ENCODE assay signal across 11 cellular contexts in the genomic region with DNA sequence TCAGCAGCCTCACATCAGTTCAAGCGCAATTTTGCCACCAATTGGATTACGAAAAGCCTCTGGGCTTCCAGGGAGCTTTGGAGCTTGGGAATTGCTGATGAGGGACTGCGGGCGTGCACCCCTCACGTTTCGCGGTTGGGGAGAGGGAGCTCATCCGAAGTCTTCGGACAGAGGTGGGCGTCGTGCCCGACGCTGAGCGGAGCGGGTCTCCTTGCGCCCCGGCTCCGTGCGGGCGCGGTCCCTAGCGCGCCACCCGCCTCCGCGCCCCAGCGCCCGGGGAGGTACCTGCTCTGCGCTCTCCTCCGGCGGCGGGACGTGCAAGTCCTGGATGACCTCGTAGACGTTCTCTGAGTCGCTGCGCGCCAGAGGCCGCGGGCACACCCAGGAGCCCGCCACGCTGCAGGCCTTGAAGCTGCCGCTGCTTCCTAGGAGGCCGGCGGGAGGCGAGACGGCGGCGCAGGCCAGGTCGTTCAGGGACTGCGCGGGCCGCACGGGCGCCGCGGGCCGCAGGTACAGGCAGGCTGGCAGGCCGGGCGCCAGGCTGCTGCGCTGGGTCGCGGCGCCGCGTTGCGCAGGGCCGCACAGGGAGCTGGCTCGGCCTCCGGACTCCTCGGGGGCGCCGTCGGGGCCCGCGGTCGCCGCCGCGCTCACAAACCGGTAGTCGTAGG. TPM values are rescaled to one million over a fixed set of nuclear protein-coding genes. Genes with fewer than 3 reads are reported as not detected.
DNase-seq lines count a peak whose midpoint lies in the region; ATAC-seq and TF ChIP-seq lines count a peak whose summit lies in the region.
"Had no signal": no experiment of that assay in that cellular context is flagged by ENCODE, and none has a peak within 500 bp of the region (broad histone marks: within the 10 kb centered on the region; RNA-seq: fewer than 3 reads in every experiment).

No MANE protein-coding gene starts in this region.

- ATAC-seq in GM19328 (IDR thresholded peaks at IDR 0.05; ENCODE audit: unreplicated experiment), result no peak
- ATAC-seq in GM19455 (IDR thresholded peaks at IDR 0.05; ENCODE audit: unreplicated experiment), result no peak

- H3K27ac ChIP-seq in CD8-positive, alpha-beta memory T cell (ENCODE audit: low read depth, low read length), result no peak overlapping the region
- peak overlapping the region; percentile 93 for H3K27ac ChIP-seq in Karpas-422 (ENCODE audit: low read length)
- no peak overlapping the region for H3K27ac ChIP-seq in neuronal stem cell (replicated peaks; ENCODE audit: low read length)
- H3K27ac ChIP-seq: SJCRH30 had no signal

- H2BK15ac ChIP-seq in neuronal stem cell (ENCODE audit: low read length), result no peak overlapping the region

- no peak overlapping the region for H2BK5ac ChIP-seq in neuronal stem cell (ENCODE audit: low read length)

- no peaks in the 10 kb centered on the region for H3K36me3 Mint-ChIP-seq in CD8-positive, alpha-beta memory T cell
- peaks cover 21% of the 10 kb centered on the region for H3K36me3 Mint-ChIP-seq in endothelial cell (ENCODE audit: low read depth, unreplicated experiment)

- POLR2A ChIA-PET in CD8-positive, alpha-beta memory T cell (lab: Charles Lee), result no interaction called here

- no peak overlapping the region for H3K4me3 ChIP-seq in CD8-positive, alpha-beta memory T cell (ENCODE audit: low read length)
- H3K4me3 ChIP-seq in Karpas-422 (ENCODE audit: low read length) (peak overlapping the region; percentile 47), neuronal stem cell (ENCODE audit: low read length in 2 of 2) (no peak overlapping the region)
- H3K4me3 ChIP-seq: SJCRH30 had no signal

- no peak for TF ChIP-seq POLR2A in erythroblast (IDR thresholded peaks at IDR 0.05; ENCODE audit: low read length)

- H3K18ac ChIP-seq in neuronal stem cell (ENCODE audit: low read length), result no peak overlapping the region

- H3K9ac ChIP-seq in Karpas-422 (ENCODE audit: low read length) (peak overlapping the region; percentile 54), neuronal stem cell (ENCODE audit: low read depth, low read length, poor library complexity) (no peak overlapping the region)

- no peaks in the 10 kb centered on the region for H4K20me1 ChIP-seq in Karpas-422 (ENCODE audit: insufficient read depth, low read depth, low read length)

- no peak for DNase-seq in CD8-positive, alpha-beta memory T cell
- no peak for DNase-seq in Karpas-422
- DNase-seq in endothelial cell (ENCODE audit: low spot score), result no peak
- no peak for DNase-seq in neuronal stem cell (ENCODE audit: low spot score)
- no peak for DNase-seq in NCI-H1436 treated with DMSO at 0.1 percent for 48 hours (lab: John Stamatoyannopoulos, UW)
- no peak for DNase-seq in erythroblast (lab: John Stamatoyannopoulos, UW)
- DNase-seq: activated CD8-positive, alpha-beta memory T cell treated with anti-CD3 and anti-CD28 coated beads, Interleukin-2, amount 50 U/mL, for 48 hours; NCI-H187 treated with DMSO at 0.1 percent for 48 hours; SJCRH30 had no signal

- peak overlapping the region in 4 of 7 donors; percentile 57 to 84 (median 62) for H3K4me3 Mint-ChIP-seq in CD8-positive, alpha-beta memory T cell
- peak overlapping the region; percentile 89 for H3K4me3 Mint-ChIP-seq in endothelial cell (ENCODE audit: unreplicated experiment)

- H2BK12ac ChIP-seq in neuronal stem cell (ENCODE audit: low read length), result no peak overlapping the region

- peak overlapping the region; percentile 37 for H2AK5ac ChIP-seq in neuronal stem cell (ENCODE audit: low read depth, low read length)

- no peaks in the 10 kb centered on the region for H3K79me1 ChIP-seq in neuronal stem cell (ENCODE audit: low read depth, low read length)

- peak overlapping the region; percentile 3 for H3K14ac ChIP-seq in neuronal stem cell (ENCODE audit: low read length)

- H3K27me3 ChIP-seq in CD8-positive, alpha-beta memory T cell (ENCODE audit: insufficient read depth, low read length, poor library complexity, severe bottlenecking), result no peaks in the 10 kb centered on the region
- no peaks in the 10 kb centered on the region for H3K27me3 ChIP-seq in Karpas-422 (ENCODE audit: low read length)
- H3K27me3 ChIP-seq in neuronal stem cell (ENCODE audit: control insufficient read depth in 3 of 3, insufficient read depth in 3 of 3, low read depth in 1 of 3, low read length in 3 of 3), result peaks cover 34 to 54% (median 54%) of the 10 kb centered on the region in 3 experiments
- H3K27me3 ChIP-seq: SJCRH30 had no signal

- H2AFZ ChIP-seq in Karpas-422 (ENCODE audit: low read length) (no peak overlapping the region), neuronal stem cell (ENCODE audit: low read length) (peak overlapping the region; percentile 74)

- peak overlapping the region; percentile 85 for H3K23ac ChIP-seq in neuronal stem cell (ENCODE audit: low read depth, low read length, poor library complexity)

- no peak overlapping the region for H4K8ac ChIP-seq in neuronal stem cell (ENCODE audit: low read depth, low read length)

- H3K27ac Mint-ChIP-seq in CD8-positive, alpha-beta memory T cell, result peak overlapping the region in 1 of 8 donors; percentile 54
- H3K27ac Mint-ChIP-seq in endothelial cell (ENCODE audit: unreplicated experiment), result no peak overlapping the region

- TF ChIP-seq CTCF in endothelial cell (IDR thresholded peaks at IDR 0.05; ENCODE audit: unreplicated experiment), result no peak

- no peak overlapping the region for H3K4ac ChIP-seq in neuronal stem cell (ENCODE audit: low read length)

- no peaks in the 10 kb centered on the region for H3K36me3 ChIP-seq in CD8-positive, alpha-beta memory T cell (ENCODE audit: insufficient read depth, low read length)
- H3K36me3 ChIP-seq in Karpas-422 (ENCODE audit: insufficient read depth, low read length), result no peaks in the 10 kb centered on the region
- H3K36me3 ChIP-seq in neuronal stem cell (replicated peaks in 1 of 2; ENCODE audit: control insufficient read depth in 2 of 2, insufficient read depth in 2 of 2, low read length in 2 of 2), result no peaks in the 10 kb centered on the region
- H3K36me3 ChIP-seq: SJCRH30 had no signal

- H3K9me2 ChIP-seq in Karpas-422 (replicated peaks; ENCODE audit: insufficient read depth, low read length), result no peaks in the 10 kb centered on the region

- no CpG with 5 or more reads among the region's 82 CpGs for WGBS in neuronal stem cell (ENCODE audit: extremely low coverage in 2 of 2, insufficient read length in 2 of 2, insufficient replicate concordance in 1 of 2), 2 donors

- H2BK120ac ChIP-seq in neuronal stem cell (ENCODE audit: low read depth, low read length), result no peak overlapping the region

- H3K9me3 Mint-ChIP-seq in CD8-positive, alpha-beta memory T cell, result no peaks in the 10 kb centered on the region
- no peaks in the 10 kb centered on the region for H3K9me3 Mint-ChIP-seq in endothelial cell (ENCODE audit: unreplicated experiment)

- H3K4me1 ChIP-seq in CD8-positive, alpha-beta memory T cell (ENCODE audit: insufficient read depth, low read length), result peaks cover 15% of the 10 kb centered on the region
- peaks cover 64% of the 10 kb centered on the region for H3K4me1 ChIP-seq in Karpas-422 (ENCODE audit: low read length)
- peaks cover 8 to 16% of the 10 kb centered on the region in 2 donors for H3K4me1 ChIP-seq in neuronal stem cell (ENCODE audit: control insufficient read depth in 2 of 2, insufficient read depth in 1 of 2, low read depth in 1 of 2, low read length in 2 of 2)
- H3K4me1 ChIP-seq: SJCRH30 had no signal

- no peaks in the 10 kb centered on the region for H3K79me2 ChIP-seq in Karpas-422 (ENCODE audit: low read length)

- H3K4me1 Mint-ChIP-seq in CD8-positive, alpha-beta memory T cell, result peaks cover 22 to 33% (median 22%) of the 10 kb centered on the region in 3 donors
- peaks cover 43% of the 10 kb centered on the region for H3K4me1 Mint-ChIP-seq in endothelial cell (ENCODE audit: unreplicated experiment)

- CTCF ChIA-PET in CD8-positive, alpha-beta memory T cell (lab: Charles Lee), result interaction anchor here (1.6 to 1.8 kb wide), 2 partner anchors 11 to 20 kb away, joined by 6 read pairs; no protein-coding TSS in a partner anchor

- H4K91ac ChIP-seq in neuronal stem cell (ENCODE audit: low read depth, low read length, poor library complexity), result no peak overlapping the region

- H3K4me2 ChIP-seq in Karpas-422 (ENCODE audit: low read depth, low read length, poor library complexity, severe bottlenecking), result peak overlapping the region; percentile 63
- peak overlapping the region; percentile 37 for H3K4me2 ChIP-seq in neuronal stem cell (ENCODE audit: insufficient read depth, low read length, poor library complexity, severe bottlenecking)

- no peaks in the 10 kb centered on the region for H3K27me3 Mint-ChIP-seq in CD8-positive, alpha-beta memory T cell
- H3K27me3 Mint-ChIP-seq in endothelial cell (ENCODE audit: unreplicated experiment), result peaks cover 31% of the 10 kb centered on the region

- H3K9me3 ChIP-seq in CD8-positive, alpha-beta memory T cell (ENCODE audit: low read length), result no peaks in the 10 kb centered on the region
- H3K9me3 ChIP-seq in Karpas-422 (ENCODE audit: low read length), result no peaks in the 10 kb centered on the region
- peaks cover 0 to 2% of the 10 kb centered on the region in 2 donors for H3K9me3 ChIP-seq in neuronal stem cell (replicated peaks in 1 of 2; ENCODE audit: control insufficient read depth in 2 of 2, insufficient read depth in 1 of 2, low read depth in 1 of 2, low read length in 2 of 2)
- H3K9me3 ChIP-seq: SJCRH30 had no signal

RNA-seq across cellular contexts. Expression of a gene that starts 3.2 kb away (rescaled TPM):
- total RNA-seq in CD8-positive, alpha-beta memory T cell, result 10 to 100 TPM; 39.9 to 43.8 TPM
- 32.3 TPM for polyA plus RNA-seq in CD8-positive, alpha-beta memory T cell
- 24.9 and 42.7 TPM in 2 replicates for total RNA-seq in Karpas-422 (2014; rRNA removed; shearing (Covaris generic); ENCODE audit: low replicate concordance)
- total RNA-seq in endothelial cell (ENCODE audit: unreplicated experiment), result 155 TPM
- polyA plus RNA-seq in neuronal stem cell (2013, experiment 1 of 2), result 1.5 TPM
- polyA plus RNA-seq in neuronal stem cell (2013, experiment 2 of 2), result 1.4 TPM
